26 cellular contexts compared by ENCODE assay signal in genomic region chr7:132760873-132761272, GRCh38.
"Had no signal": no experiment of that assay in that cellular context is flagged by ENCODE, and none has a peak within 500 bp of the region (broad histone marks: within the 10 kb centered on the region; RNA-seq: fewer than 3 reads in every experiment).

No MANE protein-coding gene starts in this region.

- H3K4me1 Mint-ChIP-seq: stimulated activated effector memory CD8-positive, alpha-beta T cell treated with anti-CD3 and anti-CD28 coated beads, Interleukin-12 subunit alpha, Interleukin-12 subunit beta, amount 100 ng/mL, for 72 hours had no signal

- ATAC-seq: left cardiac atrium; left lung; mucosa of descending colon; naive thymus-derived CD4-positive, alpha-beta T cell; natural killer cell treated with Interleukin-12 subunit alpha and Interleukin-12 subunit beta and Interleukin-15 and Interleukin-18, amount 100 ng/mL, for 72 hours; pancreas; right cardiac atrium; stimulated activated effector memory CD8-positive, alpha-beta T cell treated with anti-CD3 and anti-CD28 coated beads, Interleukin-12 subunit alpha, Interleukin-12 subunit beta, amount 100 ng/mL, for 72 hours had no signal

- DNase-seq: kidney glomerular epithelial cell; left cardiac atrium; left lung; midbrain; mucosa of descending colon; naive thymus-derived CD4-positive, alpha-beta T cell; nucleus accumbens; pancreas; retina; right cardiac atrium; sigmoid colon; small intestine; spleen; stimulated activated CD4-positive, alpha-beta T cell treated with anti-CD3 and anti-CD28 coated beads, Interleukin-4, amount 100 ng/mL, for 24 hours; stimulated activated naive CD4-positive, alpha-beta T cell; tibial artery; uterus had no signal

- H2AFZ ChIP-seq: hepatocyte had no signal

- H3K4me3 Mint-ChIP-seq: naive thymus-derived CD4-positive, alpha-beta T cell; natural killer cell treated with Interleukin-12 subunit alpha and Interleukin-12 subunit beta and Interleukin-15 and Interleukin-18, amount 100 ng/mL, for 72 hours; stimulated activated effector memory CD8-positive, alpha-beta T cell treated with anti-CD3 and anti-CD28 coated beads, Interleukin-12 subunit alpha, Interleukin-12 subunit beta, amount 100 ng/mL, for 72 hours; stimulated activated naive CD8-positive, alpha-beta T cell treated with anti-CD3 and anti-CD28 coated beads, Interleukin-15, Interleukin-2, amounts not matched to agents 100 ng/mL and 50 ng/mL, for 24 hours; type B pancreatic cell had no signal

- H3K27me3 ChIP-seq: hepatocyte, left lung, pancreas, sigmoid colon, spleen, suprapubic skin, tibial artery, uterus had no signal

- H3K36me3 Mint-ChIP-seq: naive thymus-derived CD4-positive, alpha-beta T cell; natural killer cell treated with Interleukin-12 subunit alpha and Interleukin-12 subunit beta and Interleukin-15 and Interleukin-18, amount 100 ng/mL, for 72 hours; stimulated activated effector memory CD8-positive, alpha-beta T cell treated with anti-CD3 and anti-CD28 coated beads, Interleukin-12 subunit alpha, Interleukin-12 subunit beta, amount 100 ng/mL, for 72 hours; type B pancreatic cell had no signal

- H3K27me3 Mint-ChIP-seq: naive thymus-derived CD4-positive, alpha-beta T cell; stimulated activated naive CD8-positive, alpha-beta T cell treated with anti-CD3 and anti-CD28 coated beads, Interleukin-15, Interleukin-2, amounts not matched to agents 100 ng/mL and 50 ng/mL, for 24 hours had no signal

- H3K4me3 ChIP-seq: hepatocyte, left lung, lung, mucosa of descending colon, pancreas, prostate gland, sigmoid colon, spleen, suprapubic skin, thoracic aorta, tibial artery, uterus had no signal

- H3K27ac Mint-ChIP-seq: natural killer cell treated with Interleukin-12 subunit alpha and Interleukin-12 subunit beta and Interleukin-15 and Interleukin-18, amount 100 ng/mL, for 72 hours; stimulated activated effector memory CD8-positive, alpha-beta T cell treated with anti-CD3 and anti-CD28 coated beads, Interleukin-12 subunit alpha, Interleukin-12 subunit beta, amount 100 ng/mL, for 72 hours; stimulated activated naive CD8-positive, alpha-beta T cell treated with anti-CD3 and anti-CD28 coated beads, Interleukin-15, Interleukin-2, amounts not matched to agents 100 ng/mL and 50 ng/mL, for 24 hours; type B pancreatic cell had no signal

- H3K9me3 Mint-ChIP-seq: natural killer cell treated with Interleukin-12 subunit alpha and Interleukin-12 subunit beta and Interleukin-15 and Interleukin-18, amount 100 ng/mL, for 72 hours; stimulated activated effector memory CD8-positive, alpha-beta T cell treated with anti-CD3 and anti-CD28 coated beads, Interleukin-12 subunit alpha, Interleukin-12 subunit beta, amount 100 ng/mL, for 72 hours; stimulated activated naive CD8-positive, alpha-beta T cell treated with anti-CD3 and anti-CD28 coated beads, Interleukin-15, Interleukin-2, amounts not matched to agents 100 ng/mL and 50 ng/mL, for 24 hours; type B pancreatic cell had no signal

- H3K79me2 ChIP-seq: hepatocyte had no signal

- H3K27ac ChIP-seq: hepatocyte, left lung, pancreas, prostate gland, sigmoid colon, spleen, suprapubic skin, thoracic aorta, tibial artery, uterus had no signal

- H3K36me3 ChIP-seq: left lung, pancreas, prostate gland, sigmoid colon, spleen, suprapubic skin, thoracic aorta, tibial artery, uterus had no signal

- H3K9me3 ChIP-seq: left lung, mucosa of descending colon, pancreas, prostate gland, sigmoid colon, spleen, suprapubic skin, thoracic aorta, tibial artery, uterus had no signal

- H3K4me1 ChIP-seq: left lung, pancreas, prostate gland, sigmoid colon, spleen, suprapubic skin, tibial artery, uterus had no signal

- H3K4me2 ChIP-seq: hepatocyte had no signal
